Comparison of ENCODE assay signal across 12 cellular contexts in genomic region chr11:78023426-78023825, GRCh38. TPM values are rescaled to one million over a fixed set of nuclear protein-coding genes. Genes with fewer than 3 reads are reported as not detected.
A peak's percentile ranks its signal among the peaks of the same experiment; 100 is the strongest.
DNase-seq lines count a peak whose midpoint lies in the region; ATAC-seq and TF ChIP-seq lines count a peak whose summit lies in the region.
"Had no signal": no experiment of that assay in that cellular context is flagged by ENCODE, and none has a peak within 500 bp of the region (broad histone marks: within the 10 kb centered on the region; RNA-seq: fewer than 3 reads in every experiment).

No MANE protein-coding gene starts in this region.

- TF ChIP-seq RAD21 in IMR-90 (IDR thresholded peaks at IDR 0.05; ENCODE audit: low read length) = no peak
- no peak for TF ChIP-seq RAD21 in liver (IDR thresholded peaks at IDR 0.05)

- in situ Hi-C loops in IMR-90 (cut with MboI; ENCODE audit: low sequenced_read_pairs) = no loop called here

- H2AK9ac ChIP-seq in IMR-90 (replicated peaks; ENCODE audit: low read depth, low read length, poor library complexity) = no peak overlapping the region

- 0 out of 2 replicates have a peak overlapping the region, but pooled peaks have one; percentile 65 for H3K4me2 ChIP-seq in IMR-90 (ENCODE audit: low read depth, low read length)
- H3K4me2 ChIP-seq: SK-N-SH had no signal

- H3K14ac ChIP-seq in IMR-90 (replicated peaks; ENCODE audit: low read depth, low read length) = no peak overlapping the region

- H3K18ac ChIP-seq in IMR-90 (ENCODE audit: low read depth, low read length) = no peak overlapping the region

- no peak for DNase-seq in IMR-90
- DNase-seq in colonic mucosa = no peak
- no peak for DNase-seq in NCI-H187 treated with DMSO at 0.1 percent for 48 hours (lab: John Stamatoyannopoulos, UW)
- DNase-seq in HK-2 (ENCODE audit: unreplicated experiment) = no peak
- no peak for DNase-seq in hippocampal formation (lab: John Stamatoyannopoulos, UW)
- DNase-seq: amniotic stem cell, NCI-H2171 treated with DMSO at 0.1 percent for 48 hours, occipital lobe had no signal

- H3K56ac ChIP-seq in IMR-90 (ENCODE audit: extremely low read depth, insufficient read depth, low read length) = no peak overlapping the region

- CTCF ChIA-PET in IMR-90 (lab: Yijun Ruan, JAX) = no interaction called here

- no peak overlapping the region for H3K4ac ChIP-seq in IMR-90 (ENCODE audit: low read depth, low read length)

- H2BK120ac ChIP-seq in IMR-90 (ENCODE audit: low read depth, low read length) = no peak overlapping the region

- H3K27ac ChIP-seq in IMR-90 (ENCODE audit: insufficient read depth, low read length) (no peak overlapping the region), colonic mucosa (peak overlapping the region; percentile 55), liver (ENCODE audit: low read depth in 1 of 2, low read length in 2 of 2) (peak overlapping the region; percentile 73 to 87), subcutaneous abdominal adipose tissue (ENCODE audit: low read depth, low read length) (no peak overlapping the region)

- no peaks in the 10 kb centered on the region for H4K20me1 ChIP-seq in IMR-90 (ENCODE audit: insufficient read depth, low read length)

- no peak for TF ChIP-seq CTCF in IMR-90 (conservative IDR thresholded peaks at IDR 0.05; ENCODE audit: low read depth, low read length)
- TF ChIP-seq CTCF in colonic mucosa (IDR thresholded peaks at IDR 0.05) = no peak
- no peak for TF ChIP-seq CTCF in liver (IDR thresholded peaks at IDR 0.05; ENCODE audit: low read depth, low read length, missing input control)

- H3K9me3 ChIP-seq in IMR-90 (ENCODE audit: control insufficient read depth, insufficient read depth, low read length) = no peaks in the 10 kb centered on the region
- no peaks in the 10 kb centered on the region for H3K9me3 ChIP-seq in colonic mucosa
- no peaks in the 10 kb centered on the region for H3K9me3 ChIP-seq in liver (ENCODE audit: control insufficient read depth in 4 of 4, low read length in 3 of 4)
- no peaks in the 10 kb centered on the region for H3K9me3 ChIP-seq in subcutaneous abdominal adipose tissue (ENCODE audit: control insufficient read depth in 5 of 5, low read length in 5 of 5)
- H3K9me3 ChIP-seq: SK-N-SH had no signal

- H2AFZ ChIP-seq in IMR-90 (replicated peaks; ENCODE audit: low read length, poor library complexity) = peak overlapping the region; percentile 95

- H2AK5ac ChIP-seq in IMR-90 (ENCODE audit: low read depth, low read length) = no peak overlapping the region

- no peak overlapping the region for H4K91ac ChIP-seq in IMR-90 (ENCODE audit: insufficient read depth, low read depth, low read length)

- H3K27me3 ChIP-seq in IMR-90 (ENCODE audit: control insufficient read depth, insufficient read depth, low read length) (no peaks in the 10 kb centered on the region), colonic mucosa (no peaks in the 10 kb centered on the region), liver (ENCODE audit: control insufficient read depth in 4 of 4, insufficient read depth in 4 of 4, low read length in 3 of 4) (no peaks in the 10 kb centered on the region), subcutaneous abdominal adipose tissue (ENCODE audit: control insufficient read depth in 5 of 5, insufficient read depth in 4 of 5, low read length in 5 of 5) (no peaks in the 10 kb centered on the region)

- H2BK20ac ChIP-seq in IMR-90 (ENCODE audit: low read depth, low read length) = no peak overlapping the region

- WGBS in IMR-90 (ENCODE audit: extremely low coverage in 2 of 2, insufficient read length in 1 of 2), 2 experiments = no CpG with 5 or more reads among the region's 7 CpGs
- WGBS in liver = 76% methylated on average over 7 of the region's 7 CpGs

- POLR2A ChIA-PET in IMR-90 (lab: Charles Lee; ENCODE audit: unreplicated experiment) = no interaction called here

- H3K4me1 ChIP-seq in IMR-90 (ENCODE audit: control insufficient read depth, insufficient read depth, low read length) (no peaks in the 10 kb centered on the region; the same call in 1 of the 2 replicates), colonic mucosa (peaks cover 3% of the 10 kb centered on the region), liver (ENCODE audit: control insufficient read depth in 4 of 4, insufficient read depth in 4 of 4, low read length in 3 of 4) (peaks cover 0 to 13% (median 5%) of the 10 kb centered on the region in 4 donors), subcutaneous abdominal adipose tissue (ENCODE audit: control insufficient read depth in 5 of 5, insufficient read depth in 5 of 5, low read length in 5 of 5) (peaks cover 0 to 13% (median 11%) of the 10 kb centered on the region in 5 donors)

- ATAC-seq in IMR-90 (ENCODE audit: low read depth) (no peak), GM18870 (IDR thresholded peaks at IDR 0.05; ENCODE audit: unreplicated experiment) (no peak)

- H3K79me1 ChIP-seq in IMR-90 (ENCODE audit: low read depth in 1 of 2, low read length in 2 of 2) = no peaks in the 10 kb centered on the region

- no peak overlapping the region for H2BK15ac ChIP-seq in IMR-90 (ENCODE audit: low read depth, low read length)

- H3K23ac ChIP-seq in IMR-90 (ENCODE audit: low read depth, low read length) = no peak overlapping the region

- no TSS peak for BruUV-seq in IMR-90 (replicated peaks; lab: Mats Ljungman, UMichigan)

- no peak overlapping the region for H3K4me3 ChIP-seq in IMR-90 (ENCODE audit: insufficient read depth, low read depth, low read length)
- H3K4me3 ChIP-seq in colonic mucosa = peak overlapping the region; percentile 55
- H3K4me3 ChIP-seq in liver (ENCODE audit: low read depth in 1 of 3, low read length in 3 of 3) = peak overlapping the region; percentile 70 to 81 (median 74)
- H3K4me3 ChIP-seq in subcutaneous abdominal adipose tissue (ENCODE audit: low read depth in 1 of 5, low read length in 5 of 5) = peak overlapping the region in 4 of 5 donors; percentile 61 to 70 (median 68)

- intact Hi-C loops in IMR-90 (cut with micrococcal nuclease) = no loop called here
- intact Hi-C loops in colonic mucosa (cut with DNase I) = no loop called here

- dilution Hi-C loops in IMR-90 (cut with HindIII; ENCODE audit: low sequenced_read_pairs, unreplicated experiment) = no loop called here

- no peak overlapping the region for H4K5ac ChIP-seq in IMR-90 (ENCODE audit: low read depth, low read length)

- no peak overlapping the region for H4K8ac ChIP-seq in IMR-90 (ENCODE audit: low read depth in 2 of 2, low read length in 2 of 2)

- H2BK5ac ChIP-seq in IMR-90 (ENCODE audit: low read depth, low read length, poor library complexity, severe bottlenecking) = no peak overlapping the region

- TF ChIP-seq POLR2A in IMR-90 (IDR thresholded peaks at IDR 0.05; ENCODE audit: low read depth, low read length) = no peak

- H3K9ac ChIP-seq in IMR-90 (ENCODE audit: low read depth, low read length) = no peak overlapping the region
- H3K9ac ChIP-seq in colonic mucosa (ENCODE audit: low read depth in 2 of 2, low read length in 2 of 2) = peak overlapping the region in 1 of 2 donors; percentile 91
- peak overlapping the region in 1 of 2 donors; percentile 68 for H3K9ac ChIP-seq in liver (ENCODE audit: low read depth in 1 of 2, low read length in 2 of 2)
- H3K9ac ChIP-seq in subcutaneous abdominal adipose tissue (ENCODE audit: low read length in 5 of 5) = peak overlapping the region in 3 of 5 donors; percentile 48 to 65 (median 60)
- H3K9ac ChIP-seq: SK-N-SH had no signal

- no peaks in the 10 kb centered on the region for H3K36me3 ChIP-seq in IMR-90 (ENCODE audit: control insufficient read depth, insufficient read depth, low read length)
- H3K36me3 ChIP-seq in colonic mucosa = no peaks in the 10 kb centered on the region
- peaks cover 0 to 2% (median 0%) of the 10 kb centered on the region in 4 donors for H3K36me3 ChIP-seq in liver (ENCODE audit: control insufficient read depth in 4 of 4, insufficient read depth in 3 of 4, low read depth in 1 of 4, low read length in 3 of 4)
- H3K36me3 ChIP-seq in subcutaneous abdominal adipose tissue (ENCODE audit: control insufficient read depth in 5 of 5, insufficient read depth in 5 of 5, low read length in 5 of 5) = no peaks in the 10 kb centered on the region

- H3K9me1 ChIP-seq in IMR-90 (ENCODE audit: insufficient read depth, low read length) = peaks cover 6% of the 10 kb centered on the region

TF ChIP-seq in IMR-90, 13 proteins besides CTCF, POLR2A, EP300 and RAD21 (continues in another document):
- TF ChIP-seq CHD1 (IDR thresholded peaks at IDR 0.05; ENCODE audit: low read depth, low read length) = no peak
- TF ChIP-seq RCOR1 (IDR thresholded peaks at IDR 0.05; ENCODE audit: insufficient replicate concordance, low read length) = no peak
- no peak for TF ChIP-seq BHLHE40 (IDR thresholded peaks at IDR 0.05; ENCODE audit: low read depth, low read length)

TF ChIP-seq in liver, 16 proteins besides CTCF, POLR2A, EP300 and RAD21 (continues in another document):
- TF ChIP-seq GABPA (IDR thresholded peaks at IDR 0.05 in 1 of 2, conservative IDR thresholded peaks at IDR 0.05 in 1 of 2) = peak in 1 of 2 donors; percentile 6

RNA-seq across cellular contexts. Expression of gene KCTD14, which starts 0.3 kb away (rescaled TPM):
- total RNA-seq in IMR-90 (2012; rRNA removed) = 0.83 and 0.90 TPM in 2 replicates
- polyA plus RNA-seq in IMR-90 (2012; rRNA removed) = 0.97 and 1.3 TPM in 2 replicates
- polyA plus RNA-seq in IMR-90 (2012; cell fraction: cytosol; rRNA removed) = 0.63 and 0.81 TPM in 2 replicates
- 0.12 and 0.50 TPM in 2 replicates for polyA plus RNA-seq in IMR-90 (2012; cell fraction: nucleus; rRNA removed; ENCODE audit: low replicate concordance)
- 10 to 100 TPM; 19.5 to 19.7 TPM for total RNA-seq in colonic mucosa
- total RNA-seq in liver = 1 to 10 TPM in 1 of 2 donors, under 1 TPM in 1; 0.70 to 6.2 TPM
- polyA plus RNA-seq in liver = 1 to 10 TPM; 7.2 to 7.3 TPM

RNA-seq across cellular contexts. Expression of gene INTS4, which starts 29.0 kb away (rescaled TPM):
- total RNA-seq in IMR-90 (2012; rRNA removed) (44.4 and 52.5 TPM in 2 replicates), colonic mucosa (10 to 100 TPM; 21.5 to 28.0 TPM), liver (10 to 100 TPM; 19.1 TPM)
- polyA plus RNA-seq in IMR-90 (2012; rRNA removed) (23.4 and 24.0 TPM in 2 replicates), liver (10 to 100 TPM in 1 of 2 donors, 1 to 10 TPM in 1; 7.9 to 10.9 TPM)
- 11.1 and 11.6 TPM in 2 replicates for polyA plus RNA-seq in IMR-90 (2012; cell fraction: cytosol; rRNA removed)
- 45.5 and 82.3 TPM in 2 replicates for polyA plus RNA-seq in IMR-90 (2012; cell fraction: nucleus; rRNA removed; ENCODE audit: low replicate concordance)

RNA-seq across cellular contexts. Expression of gene THRSP, which starts 40.2 kb away (rescaled TPM):
- not detected in 2 replicates for total RNA-seq in IMR-90 (2012; rRNA removed)
- not detected in 2 replicates for polyA plus RNA-seq in IMR-90 (2012; rRNA removed)
- 0.08 TPM in 1 of 2 replicates, not detected in the other for polyA plus RNA-seq in IMR-90 (2012; cell fraction: cytosol; rRNA removed)
- polyA plus RNA-seq in IMR-90 (2012; cell fraction: nucleus; rRNA removed; ENCODE audit: low replicate concordance) = 0.07 and 0.13 TPM in 2 replicates
- under 1 TPM in 1 of 2 donors, not detected in 1; 0.61 TPM for total RNA-seq in colonic mucosa
- total RNA-seq in liver = 10 to 100 TPM in 1 of 2 donors, not detected in 1; 30.9 TPM
- 10 to 100 TPM; 51.1 to 90.1 TPM for polyA plus RNA-seq in liver
- total RNA-seq: occipital lobe had no signal
- polyA plus RNA-seq: SK-N-SH had no signal

RNA-seq across cellular contexts. Expression of gene NDUFC2, which starts 56.2 kb away (rescaled TPM):
- total RNA-seq in IMR-90 (2012; rRNA removed) (143 and 146 TPM in 2 replicates), colonic mucosa (100 to 1,000 TPM; 226 to 288 TPM), liver (100 to 1,000 TPM in 1 of 2 donors, 10 to 100 TPM in 1; 86.9 to 142 TPM)
- polyA plus RNA-seq in IMR-90 (2012; rRNA removed) (327 and 340 TPM in 2 replicates), liver (100 to 1,000 TPM; 256 to 783 TPM)
- 318 and 528 TPM in 2 replicates for polyA plus RNA-seq in IMR-90 (2012; cell fraction: cytosol; rRNA removed)
- polyA plus RNA-seq in IMR-90 (2012; cell fraction: nucleus; rRNA removed; ENCODE audit: low replicate concordance) = 62.6 and 69.0 TPM in 2 replicates

Comparison
In these comparisons a context has a peak if more than half of its experiments do, and no peak if none do; other contexts are left out.
1. H3K27ac ChIP-seq: peak in colonic mucosa (single experiment) and liver (2 of 2); none in IMR-90 (single experiment) and subcutaneous abdominal adipose tissue (single experiment).